ENCODE assay signal across 10 cellular contexts in the genomic region with DNA sequence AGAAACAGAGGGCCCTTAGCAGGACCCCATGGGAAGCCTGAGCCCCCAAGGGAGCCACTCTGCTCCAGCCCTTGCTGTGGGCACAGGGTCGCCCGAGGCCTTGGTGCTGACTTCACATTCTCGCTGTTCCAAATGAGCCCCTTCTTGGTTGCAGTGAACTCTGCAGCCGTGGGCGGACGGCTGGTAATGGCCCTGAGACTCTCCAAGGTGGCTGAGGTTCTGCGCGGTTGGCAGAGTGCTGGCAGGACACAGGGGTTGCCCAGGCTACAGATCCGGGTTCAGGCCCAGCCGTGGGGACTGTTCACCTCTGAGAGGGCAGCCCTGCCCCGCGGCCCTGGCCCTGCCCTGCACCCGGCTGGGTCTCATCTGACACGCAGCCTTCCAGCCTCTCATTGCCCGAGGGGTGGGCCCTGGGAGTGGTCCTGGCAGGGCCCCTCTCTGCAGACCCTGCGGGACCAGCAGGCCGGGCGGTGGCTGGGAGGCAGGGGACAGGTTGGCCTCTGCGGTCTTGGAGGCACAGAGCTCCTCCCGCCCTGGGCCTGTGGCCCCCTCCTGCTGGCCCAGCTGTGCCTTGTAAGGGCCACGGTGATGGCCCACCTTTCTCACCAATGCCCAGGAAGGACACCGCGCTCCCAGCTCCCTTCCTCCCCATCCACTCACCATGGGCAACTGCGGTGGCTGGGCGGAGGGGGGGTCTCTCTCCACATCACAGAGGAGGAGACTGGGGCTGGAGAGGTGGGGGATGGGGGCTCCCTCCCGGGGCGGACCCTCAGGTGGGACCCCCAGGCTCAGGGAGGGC. TPM values are rescaled to one million over a fixed set of nuclear protein-coding genes. Genes with fewer than 3 reads are reported as not detected.
DNase-seq lines count a peak whose midpoint lies in the region; ATAC-seq and TF ChIP-seq lines count a peak whose summit lies in the region.
"Had no signal": no experiment of that assay in that cellular context is flagged by ENCODE, and none has a peak within 500 bp of the region (broad histone marks: within the 10 kb centered on the region; RNA-seq: fewer than 3 reads in every experiment).

No MANE protein-coding gene starts in this region.

- ATAC-seq in GM21390 (IDR thresholded peaks at IDR 0.05; ENCODE audit: unreplicated experiment): peak; percentile 8
- ATAC-seq in stimulated activated naive CD8-positive, alpha-beta T cell treated with anti-CD3 and anti-CD28 coated beads, Interleukin-15, amount 100 ng/mL, for 72 hours: peak; percentile 50
- ATAC-seq: K562 had no signal

- peaks cover 5 to 26% (median 16%) of the 10 kb centered on the region in 4 donors for H3K4me1 ChIP-seq in esophagus muscularis mucosa

- no peaks in the 10 kb centered on the region for H3K36me3 ChIP-seq in esophagus muscularis mucosa

- no peak for TF ChIP-seq EP300 in esophagus muscularis mucosa (IDR thresholded peaks at IDR 0.05)

- intact Hi-C loops in esophagus muscularis mucosa (cut with DNase I): no loop called here

- DNase-seq in DMS79 (lab: John Stamatoyannopoulos, UW) (peak; percentile 42), NCI-H345 treated with DMSO at 0.1 percent for 48 hours (lab: John Stamatoyannopoulos, UW; ENCODE audit: unreplicated experiment) (peak; percentile 40), esophagus muscularis mucosa (ENCODE audit: extremely low spot score) (peak; percentile 62), OCI-M2 (lab: John Stamatoyannopoulos, UW; ENCODE audit: unreplicated experiment) (no peak), AG08395 (ENCODE audit: low spot score) (no peak)
- peak in 1 of 2 donors; percentile 48 for DNase-seq in stimulated activated naive CD8-positive, alpha-beta T cell treated with anti-CD3 and anti-CD28 coated beads, Interleukin-15, amount 100 ng/mL, for 72 hours
- no peak for DNase-seq in stimulated activated naive CD4-positive, alpha-beta T cell treated with Interleukin-2 at 50 U/mL for 16 hours (lab: John Stamatoyannopoulos, UW)

- TF ChIP-seq CTCF in esophagus muscularis mucosa (IDR thresholded peaks at IDR 0.05): no peak

- H3K4me1 Mint-ChIP-seq in stimulated activated naive CD8-positive, alpha-beta T cell treated with anti-CD3 and anti-CD28 coated beads, Interleukin-15, amount 100 ng/mL, for 72 hours: peaks cover 93% of the 10 kb centered on the region

- no peaks in the 10 kb centered on the region for H3K27me3 Mint-ChIP-seq in stimulated activated naive CD8-positive, alpha-beta T cell treated with anti-CD3 and anti-CD28 coated beads, Interleukin-15, amount 100 ng/mL, for 72 hours

- peaks cover 0 to 36% (median 5%) of the 10 kb centered on the region in 4 donors for H3K27me3 ChIP-seq in esophagus muscularis mucosa

- H3K27ac ChIP-seq in esophagus muscularis mucosa (replicated peaks in 1 of 4): no peak overlapping the region
- H3K27ac ChIP-seq: epithelial cell of prostate had no signal

- H3K4me3 Mint-ChIP-seq in stimulated activated naive CD8-positive, alpha-beta T cell treated with anti-CD3 and anti-CD28 coated beads, Interleukin-15, amount 100 ng/mL, for 72 hours: peak overlapping the region; percentile 78 to 81

- peak overlapping the region; percentile 96 to 100 for H3K27ac Mint-ChIP-seq in stimulated activated naive CD8-positive, alpha-beta T cell treated with anti-CD3 and anti-CD28 coated beads, Interleukin-15, amount 100 ng/mL, for 72 hours

- peak overlapping the region; percentile 52 to 59 (median 54) for H3K4me3 ChIP-seq in esophagus muscularis mucosa
- H3K4me3 ChIP-seq: K562 had no signal

- TF ChIP-seq POLR2A in esophagus muscularis mucosa (IDR thresholded peaks at IDR 0.05; ENCODE audit: low read depth): no peak

- H3K9me3 Mint-ChIP-seq in stimulated activated naive CD8-positive, alpha-beta T cell treated with anti-CD3 and anti-CD28 coated beads, Interleukin-15, amount 100 ng/mL, for 72 hours: no peaks in the 10 kb centered on the region

- no peaks in the 10 kb centered on the region for H3K9me3 ChIP-seq in esophagus muscularis mucosa

- no CpG with 5 or more reads among the region's 27 CpGs for WGBS in esophagus muscularis mucosa

RNA-seq across cellular contexts. Expression of a gene that starts 51.6 kb away (rescaled TPM):
- 1 to 10 TPM in 2 of 4 donors, under 1 TPM in 2; 0.33 to 5.5 (median 0.86) TPM for total RNA-seq in esophagus muscularis mucosa

Comparison
In these comparisons a context has a peak if more than half of its experiments do, and no peak if none do; other contexts are left out.
1. DNase-seq: peak in DMS79 (single experiment), NCI-H345 treated with DMSO at 0.1 percent for 48 hours (single experiment) and esophagus muscularis mucosa (single experiment); none in OCI-M2 (single experiment), AG08395 (single experiment) and stimulated activated naive CD4-positive, alpha-beta T cell treated with Interleukin-2 at 50 U/mL for 16 hours (single experiment).